Comparison of ENCODE assay signal across 13 cellular contexts in the genomic region with DNA sequence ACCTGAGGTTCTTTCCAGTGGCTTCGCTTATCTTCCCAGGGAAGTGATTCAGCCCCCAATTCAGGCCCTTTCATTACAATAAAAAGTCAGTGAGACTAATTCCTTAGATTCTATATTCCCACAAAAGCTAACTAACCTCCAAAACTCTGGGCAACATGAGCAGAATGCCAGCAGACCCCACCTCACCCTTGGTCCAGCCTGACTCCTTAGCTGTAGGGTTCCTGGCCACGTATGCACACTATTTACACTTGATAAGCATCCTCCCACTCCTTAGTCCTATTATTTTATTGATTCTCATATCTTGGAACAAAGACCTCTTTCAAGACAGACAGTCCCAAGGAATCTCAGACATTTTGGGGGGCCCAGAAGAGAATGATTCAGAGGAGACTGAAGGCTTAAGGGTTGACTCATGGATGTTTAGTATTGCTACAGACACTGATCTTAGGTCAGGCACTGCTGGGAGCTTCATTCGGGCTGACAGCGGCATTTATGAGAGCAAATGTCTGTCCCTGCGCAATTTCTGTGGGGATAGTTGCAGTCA.
A peak's percentile ranks its signal among the peaks of the same experiment; 100 is the strongest.
DNase-seq lines count a peak whose midpoint lies in the region; ATAC-seq and TF ChIP-seq lines count a peak whose summit lies in the region.
"Had no signal": no experiment of that assay in that cellular context is flagged by ENCODE, and none has a peak within 500 bp of the region (broad histone marks: within the 10 kb centered on the region; RNA-seq: fewer than 3 reads in every experiment).

No MANE protein-coding gene starts in this region.

- H3K27ac ChIP-seq in KOPT-K1 (ENCODE audit: low read depth, low read length, poor library complexity, severe bottlenecking), result peak overlapping the region; percentile 5
- H3K27ac ChIP-seq in brain microvascular endothelial cell, result peak overlapping the region; percentile 94
- H3K27ac ChIP-seq: C4-2B had no signal

- H3K4me3 ChIP-seq in AG10803 (ENCODE audit: low read length) (no peak overlapping the region), brain microvascular endothelial cell (ENCODE audit: low read depth, low read length) (peak overlapping the region; percentile 55), kidney epithelial cell (ENCODE audit: low read depth, low read length) (no peak overlapping the region)

- H3K27me3 ChIP-seq in brain microvascular endothelial cell (replicated peaks) (no peaks in the 10 kb centered on the region), kidney epithelial cell (ENCODE audit: control insufficient read depth, insufficient read depth, low read length) (no peaks in the 10 kb centered on the region)

- TF ChIP-seq CTCF in AG10803 (conservative IDR thresholded peaks at IDR 0.05; ENCODE audit: low read length) (no peak), brain microvascular endothelial cell (IDR thresholded peaks at IDR 0.05; ENCODE audit: low read depth, low read length, missing control alignments) (no peak), kidney epithelial cell (IDR thresholded peaks at IDR 0.05; ENCODE audit: insufficient read depth, low read length, poor library complexity, severe bottlenecking) (no peak)

- no peaks in the 10 kb centered on the region for H3K9me3 ChIP-seq in KOPT-K1 (ENCODE audit: insufficient read depth, low read length, poor library complexity, severe bottlenecking)

- H3K36me3 ChIP-seq in KOPT-K1 (ENCODE audit: insufficient read depth, low read length) (no peaks in the 10 kb centered on the region), brain microvascular endothelial cell (replicated peaks) (no peaks in the 10 kb centered on the region), kidney epithelial cell (ENCODE audit: control insufficient read depth, insufficient read depth, low read length) (no peaks in the 10 kb centered on the region)

- DNase-seq in AG10803 (ENCODE audit: low read depth) (peak; percentile 86), brain microvascular endothelial cell (peak; percentile 96), kidney epithelial cell (ENCODE audit: low read depth) (peak; percentile 29), KG1 (lab: John Stamatoyannopoulos, UW) (no peak), NCI-H2107 treated with DMSO at 0.1 percent for 48 hours (lab: John Stamatoyannopoulos, UW; ENCODE audit: unreplicated experiment) (no peak)
- DNase-seq: naive thymus-derived CD4-positive, alpha-beta T cell; NCI-H524; stimulated activated CD4-positive, alpha-beta T cell treated with anti-CD3 and anti-CD28 coated beads, Interleukin-4, amount 100 ng/mL, for 24 hours; stimulated activated naive CD4-positive, alpha-beta T cell had no signal

- in situ Hi-C loops in brain microvascular endothelial cell (cut with HindIII; ENCODE audit: low pct_ligation_motif_present, low sequenced_read_pairs), result no loop called here

- no peak for ATAC-seq in GM18870 (IDR thresholded peaks at IDR 0.05; ENCODE audit: unreplicated experiment)
- no peak for ATAC-seq in HG02759 (IDR thresholded peaks at IDR 0.05; ENCODE audit: unreplicated experiment)
- ATAC-seq: naive thymus-derived CD4-positive, alpha-beta T cell had no signal

Comparison
In these comparisons a context has a peak if more than half of its experiments do, and no peak if none do; other contexts are left out.
1. DNase-seq: peak in AG10803 (single experiment), brain microvascular endothelial cell (single experiment) and kidney epithelial cell (single experiment); none in KG1 (single experiment) and NCI-H2107 treated with DMSO at 0.1 percent for 48 hours (single experiment).